In genomic region chr11:10823152-10823579, GRCh38 we compare ENCODE assay signal across 1 cellular context.
TF ChIP-seq lines count a peak whose summit lies in the region.

No MANE protein-coding gene starts in this region.

TF ChIP-seq in SK-N-SH treated with all-trans-retinoic acid at 6 μM for 48 hours, 23 proteins besides CTCF, POLR2A, EP300 and RAD21 (continued from another document):
- TF ChIP-seq, protein P1, sequence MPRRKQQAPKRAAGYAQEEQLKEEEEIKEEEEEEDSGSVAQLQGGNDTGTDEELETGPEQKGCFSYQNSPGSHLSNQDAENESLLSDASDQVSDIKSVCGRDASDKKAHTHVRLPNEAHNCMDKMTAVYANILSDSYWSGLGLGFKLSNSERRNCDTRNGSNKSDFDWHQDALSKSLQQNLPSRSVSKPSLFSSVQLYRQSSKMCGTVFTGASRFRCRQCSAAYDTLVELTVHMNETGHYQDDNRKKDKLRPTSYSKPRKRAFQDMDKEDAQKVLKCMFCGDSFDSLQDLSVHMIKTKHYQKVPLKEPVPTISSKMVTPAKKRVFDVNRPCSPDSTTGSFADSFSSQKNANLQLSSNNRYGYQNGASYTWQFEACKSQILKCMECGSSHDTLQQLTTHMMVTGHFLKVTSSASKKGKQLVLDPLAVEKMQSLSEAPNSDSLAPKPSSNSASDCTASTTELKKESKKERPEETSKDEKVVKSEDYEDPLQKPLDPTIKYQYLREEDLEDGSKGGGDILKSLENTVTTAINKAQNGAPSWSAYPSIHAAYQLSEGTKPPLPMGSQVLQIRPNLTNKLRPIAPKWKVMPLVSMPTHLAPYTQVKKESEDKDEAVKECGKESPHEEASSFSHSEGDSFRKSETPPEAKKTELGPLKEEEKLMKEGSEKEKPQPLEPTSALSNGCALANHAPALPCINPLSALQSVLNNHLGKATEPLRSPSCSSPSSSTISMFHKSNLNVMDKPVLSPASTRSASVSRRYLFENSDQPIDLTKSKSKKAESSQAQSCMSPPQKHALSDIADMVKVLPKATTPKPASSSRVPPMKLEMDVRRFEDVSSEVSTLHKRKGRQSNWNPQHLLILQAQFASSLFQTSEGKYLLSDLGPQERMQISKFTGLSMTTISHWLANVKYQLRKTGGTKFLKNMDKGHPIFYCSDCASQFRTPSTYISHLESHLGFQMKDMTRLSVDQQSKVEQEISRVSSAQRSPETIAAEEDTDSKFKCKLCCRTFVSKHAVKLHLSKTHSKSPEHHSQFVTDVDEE (CRISPR knock-in tag; IDR thresholded peaks at IDR 0.05), result no peak
- TF ChIP-seq ESRRG (CRISPR knock-in tag; IDR thresholded peaks at IDR 0.05) (no peak), PPARA (CRISPR knock-in tag; IDR thresholded peaks at IDR 0.05; ENCODE audit: borderline replicate concordance) (no peak), ZFP3 (CRISPR knock-in tag; IDR thresholded peaks at IDR 0.05) (no peak), ZNF565 (CRISPR knock-in tag; conservative IDR thresholded peaks at IDR 0.05; ENCODE audit: low read depth) (no peak), ISL1 (CRISPR knock-in tag; IDR thresholded peaks at IDR 0.05) (no peak), TOX (CRISPR knock-in tag; IDR thresholded peaks at IDR 0.05; ENCODE audit: borderline replicate concordance) (no peak), RARB (CRISPR knock-in tag; IDR thresholded peaks at IDR 0.05) (no peak), PATZ1 (CRISPR knock-in tag; IDR thresholded peaks at IDR 0.05; ENCODE audit: borderline replicate concordance) (no peak), ZNF70 (CRISPR knock-in tag; IDR thresholded peaks at IDR 0.05) (no peak), SNAI2 (CRISPR knock-in tag; IDR thresholded peaks at IDR 0.05) (no peak), CSDC2 (CRISPR knock-in tag; IDR thresholded peaks at IDR 0.05) (no peak), ARNTL (CRISPR knock-in tag; IDR thresholded peaks at IDR 0.05; ENCODE audit: borderline replicate concordance, low read depth) (no peak)
